In genomic region chr2:113112438-113112837, GRCh38 we compare ENCODE assay signal across 1 cellular context.
TF ChIP-seq lines count a peak whose summit lies in the region.

No MANE protein-coding gene starts in this region.

TF ChIP-seq in K562, 482 proteins besides CTCF, POLR2A, EP300 and RAD21:
- TF ChIP-seq EGR1 (conservative IDR thresholded peaks at IDR 0.05) (peak; percentile 67), CREB3 (tag; conservative IDR thresholded peaks at IDR 0.05; ENCODE audit: low read depth) (no peak)
